ENCODE assay signal across 2 cellular contexts in genomic region chr6:142342986-142343385, GRCh38.
TF ChIP-seq lines count a peak whose summit lies in the region.

No MANE protein-coding gene starts in this region.

TF ChIP-seq in A549, 52 proteins besides CTCF, POLR2A, EP300 and RAD21:
- TF ChIP-seq E2F6 (IDR thresholded peaks at IDR 0.05; ENCODE audit: borderline replicate concordance, low read depth) (no peak), CBX2 (IDR thresholded peaks at IDR 0.05; ENCODE audit: borderline replicate concordance, low read depth) (no peak), MAFK (IDR thresholded peaks at IDR 0.05; ENCODE audit: partially characterized antibody) (no peak), PBX3 (IDR thresholded peaks at IDR 0.05) (no peak), HES2 (IDR thresholded peaks at IDR 0.05) (no peak), ELK1 (IDR thresholded peaks at IDR 0.05; ENCODE audit: low read depth, low read length) (no peak), HOXA7 (CRISPR knock-in tag; IDR thresholded peaks at IDR 0.05) (no peak), KDM5A (IDR thresholded peaks at IDR 0.05) (no peak), JUNB (IDR thresholded peaks at IDR 0.05) (no peak), ZNF302 (CRISPR knock-in tag; IDR thresholded peaks at IDR 0.05) (no peak), EHMT2 (IDR thresholded peaks at IDR 0.05; ENCODE audit: low read depth) (no peak), USF2 (IDR thresholded peaks at IDR 0.05) (no peak), MAZ (IDR thresholded peaks at IDR 0.05; ENCODE audit: borderline replicate concordance, low read depth, low read length) (no peak), CEBPB (IDR thresholded peaks at IDR 0.05) (no peak), ZSCAN20 (CRISPR knock-in tag; IDR thresholded peaks at IDR 0.05) (no peak), SMC3 (IDR thresholded peaks at IDR 0.05) (no peak), PHF8 (IDR thresholded peaks at IDR 0.05; ENCODE audit: borderline replicate concordance, low read depth) (no peak)

TF ChIP-seq in endothelial cell of umbilical vein, 7 proteins besides CTCF, POLR2A, EP300 and RAD21 (continued from another document):
- no peak for TF ChIP-seq MYC (IDR thresholded peaks at IDR 0.05; ENCODE audit: low read depth, low read length)
- no peak for TF ChIP-seq MAX (IDR thresholded peaks at IDR 0.05; ENCODE audit: insufficient read depth, insufficient read length)
- no peak for TF ChIP-seq JUN (IDR thresholded peaks at IDR 0.05; ENCODE audit: borderline replicate concordance, insufficient read depth, insufficient read length, low read depth)
- TF ChIP-seq GATA2 (IDR thresholded peaks at IDR 0.05; ENCODE audit: insufficient read depth, insufficient read length, low read depth, low read length) = no peak
- TF ChIP-seq POLR2AphosphoS5 (IDR thresholded peaks at IDR 0.05; ENCODE audit: insufficient read depth, low read depth, low read length) = no peak
TF ChIP-seq in endothelial cell of umbilical vein: peak in this region for 0.
